Comparison of ENCODE assay signal across 11 cellular contexts in genomic region chr16:31183432-31184428, GRCh38. TPM values are rescaled to one million over a fixed set of nuclear protein-coding genes. Genes with fewer than 3 reads are reported as not detected.
DNase-seq lines count a peak whose midpoint lies in the region; ATAC-seq, FAIRE-seq and TF ChIP-seq lines count a peak whose summit lies in the region.
"Had no signal": no experiment of that assay in that cellular context is flagged by ENCODE, and none has a peak within 500 bp of the region (broad histone marks: within the 10 kb centered on the region; RNA-seq: fewer than 3 reads in every experiment).

No MANE protein-coding gene starts in this region.

- H3K27me3 Mint-ChIP-seq in activated CD8-positive, alpha-beta T cell treated with anti-CD3 and anti-CD28 coated beads, Interleukin-2, amount 10 ng/mL, durations not matched to agents 7 days and 5 days (ENCODE audit: low read depth): no peaks in the 10 kb centered on the region
- H3K27me3 Mint-ChIP-seq in memory B cell: no peaks in the 10 kb centered on the region

- no peaks in the 10 kb centered on the region for H3K9me3 ChIP-seq in A673 (ENCODE audit: low read depth, low read length, poor library complexity, severe bottlenecking)

- CTCF ChIA-PET in A673 (lab: Charles Lee): no interaction called here
- CTCF ChIA-PET in activated CD8-positive, alpha-beta T cell treated with anti-CD3 and anti-CD28 coated beads, Interleukin-2, amount 10 ng/mL, durations not matched to agents 7 days and 5 days (lab: Charles Lee): interaction anchor here (1.0 to 1.3 kb wide), 3 partner anchors 12 to 274 kb away, joined by 3 to 4 read pairs (median 3); no protein-coding TSS in a partner anchor

- no TSS peak for BruUV-seq in A673 (replicated peaks; lab: Mats Ljungman, UMichigan)

- no peaks in the 10 kb centered on the region for H3K27me3 ChIP-seq in A673 (replicated peaks; ENCODE audit: insufficient read depth, low read depth, low read length, poor library complexity)

- FAIRE-seq in GM12891 (lab: Jason Lieb, UNC): no peak
- FAIRE-seq: GM18507 had no signal

- DNase-seq in A673 (ENCODE audit: low spot score) (no peak), GM12891 (ENCODE audit: insufficient read length, low spot score) (no peak), memory B cell (ENCODE audit: low spot score in 2 of 2) (no peak), hippocampal formation (lab: John Stamatoyannopoulos, UW) (no peak), NCI-H748 (lab: John Stamatoyannopoulos, UW; ENCODE audit: unreplicated experiment) (no peak), sciatic nerve (ENCODE audit: low spot score) (no peak), AG08395 (ENCODE audit: low spot score) (no peak)
- no peak for DNase-seq in activated CD8-positive, alpha-beta T cell treated with anti-CD3 and anti-CD28 coated beads, Interleukin-2, amount 10 ng/mL, durations not matched to agents 7 days and 5 days
- DNase-seq: left ventricle myocardium superior, NCI-H1105 treated with DMSO at 0.1 percent for 48 hours had no signal

- TF ChIP-seq CTCF in A673 (conservative IDR thresholded peaks at IDR 0.05; ENCODE audit: low read depth, low read length): no peak

- H3K9me3 Mint-ChIP-seq in activated CD8-positive, alpha-beta T cell treated with anti-CD3 and anti-CD28 coated beads, Interleukin-2, amount 10 ng/mL, durations not matched to agents 7 days and 5 days (ENCODE audit: insufficient read depth): no peaks in the 10 kb centered on the region
- no peaks in the 10 kb centered on the region for H3K9me3 Mint-ChIP-seq in memory B cell

- peaks cover 83% of the 10 kb centered on the region for H3K36me3 Mint-ChIP-seq in activated CD8-positive, alpha-beta T cell treated with anti-CD3 and anti-CD28 coated beads, Interleukin-2, amount 10 ng/mL, durations not matched to agents 7 days and 5 days (ENCODE audit: low read depth)
- peaks cover 45% of the 10 kb centered on the region for H3K36me3 Mint-ChIP-seq in memory B cell

- ATAC-seq in activated CD8-positive, alpha-beta T cell treated with anti-CD3 and anti-CD28 coated beads, Interleukin-2, amount 10 ng/mL, durations not matched to agents 7 days and 5 days: no peak
- ATAC-seq in memory B cell (ENCODE audit: low read depth): no peak
- no peak for ATAC-seq in sciatic nerve
- ATAC-seq: left ventricle myocardium superior had no signal

- H3K4me3 ChIP-seq in A673 (ENCODE audit: low read depth, low read length, poor library complexity, severe bottlenecking): peak overlapping the region; percentile 88

- H3K4me3 Mint-ChIP-seq in activated CD8-positive, alpha-beta T cell treated with anti-CD3 and anti-CD28 coated beads, Interleukin-2, amount 10 ng/mL, durations not matched to agents 7 days and 5 days: peak overlapping the region; percentile 94
- peak overlapping the region; percentile 5 for H3K4me3 Mint-ChIP-seq in memory B cell

- H3K4me1 Mint-ChIP-seq in activated CD8-positive, alpha-beta T cell treated with anti-CD3 and anti-CD28 coated beads, Interleukin-2, amount 10 ng/mL, durations not matched to agents 7 days and 5 days (ENCODE audit: low read depth): peaks cover 68% of the 10 kb centered on the region
- H3K4me1 Mint-ChIP-seq in memory B cell: peaks cover 39% of the 10 kb centered on the region

- TF ChIP-seq POLR2A in GM12891 (IDR thresholded peaks at IDR 0.05; ENCODE audit: low read depth, low read length): no peak; the same call in 1 of the 2 replicates

- peaks cover 80% of the 10 kb centered on the region for H3K36me3 ChIP-seq in A673 (ENCODE audit: insufficient read depth, low read length, poor library complexity, severe bottlenecking)

- POLR2A ChIA-PET in A673 (lab: Charles Lee; ENCODE audit: low non-redundant PET): interaction anchor here (0.5 kb wide), 1 partner anchor 19 kb away, joined by 8 read pairs; no protein-coding TSS in a partner anchor
- POLR2A ChIA-PET in activated CD8-positive, alpha-beta T cell treated with anti-CD3 and anti-CD28 coated beads, Interleukin-2, amount 10 ng/mL, durations not matched to agents 7 days and 5 days (lab: Charles Lee): interaction anchor here (0.5 to 6.2 kb wide), 13 partner anchors 9 to 277 kb away, joined by 3 to 87 read pairs (median 4); partner anchors contain the start of genes ARMC5, ITGAX, PYCARD and ZNF646

- no peak overlapping the region for H3K27ac ChIP-seq in A673 (ENCODE audit: low read depth, low read length, poor library complexity, severe bottlenecking)

- H3K4me1 ChIP-seq in A673 (ENCODE audit: insufficient read depth, low read length, poor library complexity, severe bottlenecking): peaks cover 18% of the 10 kb centered on the region

- H3K27ac Mint-ChIP-seq in activated CD8-positive, alpha-beta T cell treated with anti-CD3 and anti-CD28 coated beads, Interleukin-2, amount 10 ng/mL, durations not matched to agents 7 days and 5 days: peak overlapping the region; percentile 81
- no peak overlapping the region for H3K27ac Mint-ChIP-seq in memory B cell

- intact Hi-C loops in A673 (cut with micrococcal nuclease; ENCODE audit: unreplicated experiment): no loop called here
- intact Hi-C loops in sciatic nerve (cut with DNase I): no loop called here

TF ChIP-seq in GM12891, 5 proteins besides CTCF, POLR2A, EP300 and RAD21:
- TF ChIP-seq POLR2AphosphoS5 (IDR thresholded peaks at IDR 0.05; ENCODE audit: low read depth, low read length) (peak; percentile 50), SPI1 (IDR thresholded peaks at IDR 0.05; ENCODE audit: low read depth, low read length) (no peak), PAX5 (IDR thresholded peaks at IDR 0.05; ENCODE audit: insufficient read depth, low read length, severe bottlenecking) (no peak)

RNA-seq across cellular contexts. Expression of gene FUS, which starts 3.8 kb away (rescaled TPM):
- total RNA-seq in A673 (2021) (1,134 and 1,264 TPM in 2 replicates), sciatic nerve (259 TPM)
- 528 TPM for polyA plus RNA-seq in GM12891 (2012; ENCODE audit: low read depth, missing spikeins)
- 100 to 1,000 TPM; 536 to 569 TPM for total RNA-seq in activated CD8-positive, alpha-beta T cell treated with anti-CD3 and anti-CD28 coated beads, Interleukin-2, amount 10 ng/mL, durations not matched to agents 7 days and 5 days

RNA-seq across cellular contexts. Expression of gene PYCARD, which starts 18.8 kb away (rescaled TPM):
- total RNA-seq in A673 (2021) (1.8 and 2.0 TPM in 2 replicates), sciatic nerve (20.3 TPM)
- polyA plus RNA-seq in GM12891 (2012; ENCODE audit: low read depth, missing spikeins): 45.9 TPM
- total RNA-seq in activated CD8-positive, alpha-beta T cell treated with anti-CD3 and anti-CD28 coated beads, Interleukin-2, amount 10 ng/mL, durations not matched to agents 7 days and 5 days: 10 to 100 TPM; 97.7 to 99.5 TPM

RNA-seq across cellular contexts. Expression of gene TRIM72, which starts 30.2 kb away (rescaled TPM):
- total RNA-seq in A673 (2021) (0.04 TPM in 1 of 2 replicates, not detected in the other), sciatic nerve (0.40 TPM)
- polyA plus RNA-seq in GM12891 (2012; ENCODE audit: low read depth, missing spikeins): 0.01 TPM
- total RNA-seq in activated CD8-positive, alpha-beta T cell treated with anti-CD3 and anti-CD28 coated beads, Interleukin-2, amount 10 ng/mL, durations not matched to agents 7 days and 5 days: not detected

RNA-seq across cellular contexts. Expression of gene PYDC1, which starts 33.2 kb away (rescaled TPM):
- not detected in 2 replicates for total RNA-seq in A673 (2021)
- not detected for polyA plus RNA-seq in GM12891 (2012; ENCODE audit: low read depth, missing spikeins)
- not detected for total RNA-seq in activated CD8-positive, alpha-beta T cell treated with anti-CD3 and anti-CD28 coated beads, Interleukin-2, amount 10 ng/mL, durations not matched to agents 7 days and 5 days
- not detected for total RNA-seq in sciatic nerve
- total RNA-seq: left ventricle myocardium superior had no signal

RNA-seq across cellular contexts. Expression of gene PRSS36, which starts 33.9 kb away (rescaled TPM):
- 0.41 and 0.72 TPM in 2 replicates for total RNA-seq in A673 (2021)
- polyA plus RNA-seq in GM12891 (2012; ENCODE audit: low read depth, missing spikeins): 0.35 TPM
- total RNA-seq in activated CD8-positive, alpha-beta T cell treated with anti-CD3 and anti-CD28 coated beads, Interleukin-2, amount 10 ng/mL, durations not matched to agents 7 days and 5 days: 1 to 10 TPM in 1 of 2 experiments, under 1 TPM in 1; 0.95 to 1.3 TPM
- 4.3 TPM for total RNA-seq in sciatic nerve
